In genomic region chr7:6526997-6527378, GRCh38 we compare ENCODE assay signal across 1 cellular context.
TF ChIP-seq lines count a peak whose summit lies in the region.

No MANE protein-coding gene starts in this region.

TF ChIP-seq in IMR-90, 13 proteins besides CTCF, POLR2A, EP300 and RAD21:
- TF ChIP-seq FOS (IDR thresholded peaks at IDR 0.05; ENCODE audit: low read depth, low read length) = no peak
- TF ChIP-seq RFX5 (IDR thresholded peaks at IDR 0.05; ENCODE audit: low read depth, low read length) = no peak
- no peak for TF ChIP-seq MAFK (IDR thresholded peaks at IDR 0.05; ENCODE audit: low read depth, low read length)
